In the genomic region with DNA sequence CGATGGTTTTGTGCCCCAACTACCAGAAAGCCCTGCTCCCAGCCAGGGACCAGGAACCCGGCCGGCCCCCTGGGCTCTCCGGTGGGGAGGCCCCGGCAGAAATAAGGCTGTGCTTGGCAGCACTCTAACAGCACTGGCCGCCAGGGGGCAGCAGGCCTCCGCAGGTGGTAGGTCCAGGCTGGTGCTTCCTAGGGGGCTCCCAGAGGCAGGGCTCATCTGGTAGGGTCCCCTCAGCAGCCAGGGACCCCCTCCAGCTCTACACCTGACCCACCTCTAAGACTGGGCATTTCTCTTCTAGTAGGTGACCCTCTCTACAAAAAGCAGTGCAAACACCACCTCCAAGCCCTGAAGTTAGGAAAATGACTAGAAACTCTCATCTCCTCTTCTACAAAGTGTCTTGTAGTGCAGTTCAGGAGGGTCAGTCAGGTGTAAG, we compare ENCODE assay signal across 8 cellular contexts.
DNase-seq lines count a peak whose midpoint lies in the region; ATAC-seq and TF ChIP-seq lines count a peak whose summit lies in the region.

No MANE protein-coding gene starts in this region.

- H3K9ac ChIP-seq in mucosa of stomach (ENCODE audit: low read length) = peak overlapping the region; percentile 3

- peaks cover 40% of the 10 kb centered on the region for H3K4me1 ChIP-seq in effector memory CD4-positive, alpha-beta T cell (ENCODE audit: control insufficient read depth, insufficient read depth, low read length, poor library complexity, severe bottlenecking)
- H3K4me1 ChIP-seq in mucosa of stomach (ENCODE audit: control insufficient read depth, insufficient read depth, low read length) = peaks cover 23% of the 10 kb centered on the region

- H3K27ac ChIP-seq in effector memory CD4-positive, alpha-beta T cell (ENCODE audit: insufficient read depth, low read length, poor library complexity, severe bottlenecking) = peak overlapping the region; percentile 47

- DNase-seq in AG09309 (ENCODE audit: low read depth) (no peak), NCI-H69 (lab: John Stamatoyannopoulos, UW) (peak; percentile 72)
- DNase-seq in activated CD8-positive, alpha-beta memory T cell treated with anti-CD3 and anti-CD28 coated beads for 4 hours (ENCODE audit: low read depth in 2 of 2) = peak; percentile 66 to 67
- DNase-seq in effector memory CD4-positive, alpha-beta T cell = peak; percentile 62 to 78 (median 67)
- DNase-seq in stimulated activated CD8-positive, alpha-beta memory T cell treated with anti-CD3 and anti-CD28 coated beads, Interleukin-4, amount 100 ng/mL, for 48 hours = peak; percentile 93

- H3K36me3 ChIP-seq in effector memory CD4-positive, alpha-beta T cell (ENCODE audit: control insufficient read depth, insufficient read depth, low read length) = peaks cover 58% of the 10 kb centered on the region
- no peaks in the 10 kb centered on the region for H3K36me3 ChIP-seq in mucosa of stomach (ENCODE audit: control insufficient read depth, insufficient read depth, low read length)

- peak; percentile 96 for TF ChIP-seq CTCF in AG09309 (IDR thresholded peaks at IDR 0.05; ENCODE audit: control insufficient read depth, insufficient read depth, low read depth, low read length, missing control alignments)

- H3K9me3 ChIP-seq in effector memory CD4-positive, alpha-beta T cell (ENCODE audit: control insufficient read depth, low read length) = no peaks in the 10 kb centered on the region
- no peaks in the 10 kb centered on the region for H3K9me3 ChIP-seq in mucosa of stomach (ENCODE audit: control insufficient read depth, low read length)

- H3K4me3 ChIP-seq in AG09309 (ENCODE audit: control insufficient read depth, low read depth, low read length) (no peak overlapping the region), mucosa of stomach (ENCODE audit: low read length) (no peak overlapping the region)
- no peak overlapping the region for H3K4me3 ChIP-seq in effector memory CD4-positive, alpha-beta T cell (ENCODE audit: insufficient read depth, low read depth, low read length, poor library complexity, severe bottlenecking)

- no peaks in the 10 kb centered on the region for H3K27me3 ChIP-seq in effector memory CD4-positive, alpha-beta T cell (replicated peaks; ENCODE audit: control insufficient read depth, insufficient read depth, low read length, poor library complexity, severe bottlenecking)
- no peaks in the 10 kb centered on the region for H3K27me3 ChIP-seq in mucosa of stomach (ENCODE audit: control insufficient read depth, insufficient read depth, low read length)

- ATAC-seq in GM18858 (IDR thresholded peaks at IDR 0.05; ENCODE audit: unreplicated experiment) (peak; percentile 64), HG03097 (IDR thresholded peaks at IDR 0.05; ENCODE audit: low FRiP score, unreplicated experiment) (peak; percentile 71)
